Comparison of ENCODE assay signal across 10 cellular contexts in genomic region chr9:92327283-92327850, GRCh38. TPM values are rescaled to one million over a fixed set of nuclear protein-coding genes. Genes with fewer than 3 reads are reported as not detected.
DNase-seq lines count a peak whose midpoint lies in the region; ATAC-seq and TF ChIP-seq lines count a peak whose summit lies in the region.
"Had no signal": no experiment of that assay in that cellular context is flagged by ENCODE, and none has a peak within 500 bp of the region (broad histone marks: within the 10 kb centered on the region; RNA-seq: fewer than 3 reads in every experiment).

No MANE protein-coding gene starts in this region.

- H3K9me3 Mint-ChIP-seq in Caco-2 (ENCODE audit: unreplicated experiment) (no peaks in the 10 kb centered on the region), HFFc6 (no peaks in the 10 kb centered on the region), WTC11 (no peaks in the 10 kb centered on the region)

- TF ChIP-seq CTCF in Caco-2 (IDR thresholded peaks at IDR 0.05; ENCODE audit: insufficient read depth in 1 of 2, low read depth in 1 of 2, low read length in 1 of 2, severe bottlenecking in 1 of 2, unreplicated experiment in 1 of 2) (no peak), HFFc6 (IDR thresholded peaks at IDR 0.05) (no peak), WTC11 (IDR thresholded peaks at IDR 0.05) (no peak)

- H3K4me1 ChIP-seq in Caco-2 (no peaks in the 10 kb centered on the region), iPS-20b (ENCODE audit: insufficient read depth, low read length) (peaks cover 9% of the 10 kb centered on the region)

- H3K4me1 Mint-ChIP-seq in Caco-2 (ENCODE audit: low read depth, unreplicated experiment) (peaks cover 6% of the 10 kb centered on the region), HFFc6 (ENCODE audit: low read depth) (peaks cover 28% of the 10 kb centered on the region), WTC11 (peaks cover 27% of the 10 kb centered on the region)

- H3K4me3 ChIP-seq in Caco-2 (ENCODE audit: low read depth, low read length): no peak overlapping the region
- H3K4me3 ChIP-seq in iPS-20b (ENCODE audit: low read length): 0 out of 2 replicates have a peak overlapping the region, but pooled peaks have one; percentile 89

- peak overlapping the region; percentile 96 for H3K4me3 Mint-ChIP-seq in Caco-2 (ENCODE audit: unreplicated experiment)
- H3K4me3 Mint-ChIP-seq in HFFc6: peak overlapping the region; percentile 95; the same call in 1 of the 2 replicates
- H3K4me3 Mint-ChIP-seq in WTC11: peak overlapping the region; percentile 99

- POLR2A ChIA-PET in Caco-2 (lab: Charles Lee) (no interaction called here), WTC11 (lab: Charles Lee) (no interaction called here)

- CTCF ChIA-PET in Caco-2 (lab: Charles Lee): no interaction called here
- CTCF ChIA-PET in WTC11 (lab: Charles Lee): interaction anchor here (0.6 kb wide), 1 partner anchor 110 kb away, joined by 3 read pairs; no protein-coding TSS in a partner anchor

- H3K27ac Mint-ChIP-seq in Caco-2 (ENCODE audit: unreplicated experiment) (no peak overlapping the region), HFFc6 (no peak overlapping the region), WTC11 (no peak overlapping the region; the same call in 1 of the 2 replicates)

- no TSS peak for BruUV-seq in Caco-2 (replicated peaks; lab: Mats Ljungman, UMichigan)

- DNase-seq in Caco-2: no peak
- no peak for DNase-seq in HFFc6
- no peak for DNase-seq in WTC11 (ENCODE audit: low spot score)
- no peak for DNase-seq in NCI-H2171 (lab: John Stamatoyannopoulos, UW)
- no peak for DNase-seq in GM19238 (ENCODE audit: insufficient read length, low spot score)
- DNase-seq in DMS153 treated with DMSO at 0.1 percent for 48 hours (lab: John Stamatoyannopoulos, UW; ENCODE audit: unreplicated experiment): no peak
- DNase-seq in sciatic nerve (ENCODE audit: low spot score): no peak
- DNase-seq: cerebellar nuclear complex, DMS79 treated with DMSO at 0.1 percent for 48 hours had no signal

- no peak for ATAC-seq in WTC11
- ATAC-seq in sciatic nerve: no peak

- no peaks in the 10 kb centered on the region for H3K9me3 ChIP-seq in Caco-2
- no peaks in the 10 kb centered on the region for H3K9me3 ChIP-seq in iPS-20b (ENCODE audit: insufficient read depth, low read depth, low read length)

- H3K27me3 ChIP-seq in Caco-2 (replicated peaks; ENCODE audit: control insufficient read depth, insufficient read depth, low read length) (no peaks in the 10 kb centered on the region), iPS-20b (ENCODE audit: insufficient read depth, low read length) (no peaks in the 10 kb centered on the region)

- H3K9ac ChIP-seq in iPS-20b (ENCODE audit: low read depth, low read length): no peak overlapping the region

- H3K36me3 Mint-ChIP-seq in Caco-2 (ENCODE audit: insufficient read depth, unreplicated experiment): peaks cover 11% of the 10 kb centered on the region
- H3K36me3 Mint-ChIP-seq in HFFc6 (ENCODE audit: low read depth): no peaks in the 10 kb centered on the region; the same call in 1 of the 2 replicates
- peaks cover 10% of the 10 kb centered on the region for H3K36me3 Mint-ChIP-seq in WTC11

- intact Hi-C loops in Caco-2 (cut with micrococcal nuclease; ENCODE audit: unreplicated experiment) (loop anchor here (5.0 kb wide), 1 partner anchor 305 kb away; no protein-coding TSS in a partner anchor), sciatic nerve (cut with DNase I) (loop anchor here (10.0 kb wide), 1 partner anchor 307 kb away; no protein-coding TSS in a partner anchor)

- H3K36me3 ChIP-seq in Caco-2 (ENCODE audit: control insufficient read depth, insufficient read depth, low read length) (no peaks in the 10 kb centered on the region), iPS-20b (ENCODE audit: insufficient read depth, low read depth, low read length) (peaks cover 13% of the 10 kb centered on the region)

- H3K27ac ChIP-seq in iPS-20b (ENCODE audit: low read length): no peak overlapping the region

- H3K27me3 Mint-ChIP-seq in Caco-2 (ENCODE audit: insufficient read depth, unreplicated experiment) (no peaks in the 10 kb centered on the region), HFFc6 (ENCODE audit: insufficient read depth) (no peaks in the 10 kb centered on the region), WTC11 (ENCODE audit: low read depth) (no peaks in the 10 kb centered on the region)

TF ChIP-seq in WTC11, 78 proteins besides CTCF, POLR2A, EP300 and RAD21 (continues in another document):
- TF ChIP-seq PRDM15 (CRISPR knock-in tag; IDR thresholded peaks at IDR 0.05): no peak
- no peak for TF ChIP-seq TEAD4 (CRISPR knock-in tag; IDR thresholded peaks at IDR 0.05)
- TF ChIP-seq ESRRA (CRISPR knock-in tag; IDR thresholded peaks at IDR 0.05; ENCODE audit: borderline replicate concordance): no peak
- no peak for TF ChIP-seq ZNF121 (CRISPR knock-in tag; IDR thresholded peaks at IDR 0.05)
- TF ChIP-seq SOX15 (CRISPR knock-in tag; IDR thresholded peaks at IDR 0.05): no peak
- TF ChIP-seq NFATC4 (CRISPR knock-in tag; IDR thresholded peaks at IDR 0.05): no peak
- TF ChIP-seq FOXJ3 (CRISPR knock-in tag; IDR thresholded peaks at IDR 0.05; ENCODE audit: borderline replicate concordance): no peak
- TF ChIP-seq CDX4 (CRISPR knock-in tag; IDR thresholded peaks at IDR 0.05; ENCODE audit: borderline replicate concordance): no peak
- TF ChIP-seq NR2C2 (CRISPR knock-in tag; IDR thresholded peaks at IDR 0.05): no peak
- no peak for TF ChIP-seq AR (CRISPR knock-in tag; IDR thresholded peaks at IDR 0.05)
- TF ChIP-seq JUN (CRISPR knock-in tag; IDR thresholded peaks at IDR 0.05): no peak

RNA-seq across cellular contexts. Expression of gene CENPP, which starts 1.6 kb away (rescaled TPM):
- 7.6 and 7.8 TPM in 2 replicates for total RNA-seq in Caco-2 (2022)
- 1 to 10 TPM; 3.0 to 7.0 (median 6.0) TPM for total RNA-seq in HFFc6 (2021; fragmentation: NEBNext Ultra II Directional; extraction: Animal tissue kit (Norgen Biotek cat#: 25700))
- total RNA-seq in WTC11 (2021): 12.2 to 15.0 TPM (median 14.3 TPM) in 3 replicates
- total RNA-seq in sciatic nerve: 9.1 TPM

RNA-seq across cellular contexts. Expression of gene NOL8, which starts 2.2 kb away (rescaled TPM):
- 22.3 and 29.4 TPM in 2 replicates for total RNA-seq in Caco-2 (2022)
- total RNA-seq in HFFc6 (2021; fragmentation: NEBNext Ultra II Directional; extraction: Animal tissue kit (Norgen Biotek cat#: 25700)): 10 to 100 TPM; 24.3 to 33.5 (median 27.7) TPM
- 26.6 to 32.3 TPM (median 32.2 TPM) in 3 replicates for total RNA-seq in WTC11 (2021)
- 53.0 TPM for total RNA-seq in sciatic nerve

RNA-seq across cellular contexts. Expression of gene IARS1, which starts 33.9 kb away (rescaled TPM):
- total RNA-seq in Caco-2 (2022) (127 and 138 TPM in 2 replicates), WTC11 (2021) (198 to 220 TPM (median 199 TPM) in 3 replicates), sciatic nerve (69.5 TPM)
- 100 to 1,000 TPM; 155 to 179 (median 171) TPM for total RNA-seq in HFFc6 (2021; fragmentation: NEBNext Ultra II Directional; extraction: Animal tissue kit (Norgen Biotek cat#: 25700))
